ENCODE assay signal across 18 cellular contexts in the genomic region with DNA sequence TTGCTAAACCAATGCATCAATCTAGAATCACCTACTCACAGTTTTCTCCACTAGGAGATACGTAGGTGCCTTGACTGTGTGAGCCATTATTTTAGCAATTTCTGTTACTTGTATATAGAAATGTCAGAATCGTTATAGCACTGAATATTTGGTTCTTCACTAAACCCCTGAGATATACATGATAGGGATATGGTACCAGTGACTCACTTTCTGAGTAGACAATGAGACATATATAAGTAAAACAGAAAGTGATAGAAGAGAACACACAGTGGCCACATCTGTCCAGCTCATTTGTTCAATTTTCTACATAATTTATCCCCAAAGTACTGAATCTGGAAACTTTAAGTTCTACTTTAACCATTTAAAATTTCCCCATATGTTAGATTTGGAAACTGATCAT.
"Had no signal": no experiment of that assay in that cellular context is flagged by ENCODE, and none has a peak within 500 bp of the region (broad histone marks: within the 10 kb centered on the region; RNA-seq: fewer than 3 reads in every experiment).

No MANE protein-coding gene starts in this region.

- H3K4me3 Mint-ChIP-seq: activated B cell treated with CpG ODN at 0.5 μM for 24 hours; activated naive CD4-positive, alpha-beta T cell treated with anti-CD3 and anti-CD28 coated beads for 36 hours; stimulated activated memory B cell treated with anti-CD40 and anti-IgM and Interleukin-4, amounts not matched to agents 10 μg/mL and 1 μg/mL and 100 μg/mL, for 72 hours had no signal

- H3K27me3 Mint-ChIP-seq: activated B cell treated with CpG ODN at 0.5 μM for 24 hours; stimulated activated memory B cell treated with anti-CD40 and anti-IgM and Interleukin-4, amounts not matched to agents 10 μg/mL and 1 μg/mL and 100 μg/mL, for 72 hours had no signal

- ATAC-seq: stimulated activated memory B cell treated with anti-CD40 and anti-IgM and Interleukin-4, amounts not matched to agents 10 μg/mL and 1 μg/mL and 100 μg/mL, for 72 hours had no signal

- H3K4me1 Mint-ChIP-seq: activated B cell treated with CpG ODN at 0.5 μM for 24 hours had no signal

- FAIRE-seq: bronchial epithelial cell, frontal cortex, keratinocyte had no signal

- H3K27ac Mint-ChIP-seq: activated B cell treated with CpG ODN at 0.5 μM for 24 hours; activated naive CD4-positive, alpha-beta T cell treated with anti-CD3 and anti-CD28 coated beads for 36 hours had no signal

- DNase-seq: activated B cell treated with CpG ODN at 0.5 μM for 24 hours; activated CD4-positive, alpha-beta T cell treated with anti-CD3 and anti-CD28 coated beads, Interleukin-2, amount 50 U/mL, for 4 hours; activated CD8-positive, alpha-beta memory T cell treated with anti-CD3 and anti-CD28 coated beads, Interleukin-2, amount 50 U/mL, for 4 hours; activated naive CD4-positive, alpha-beta T cell treated with anti-CD3 and anti-CD28 coated beads for 36 hours; cerebellar nuclear complex; cortex of kidney; hypothalamus; occipital lobe; posterior cingulate gyrus; sigmoid colon; stimulated activated CD4-positive, alpha-beta T cell treated with anti-CD3 and anti-CD28 coated beads, Interleukin-4, amount 100 ng/mL, for 24 hours; T-helper 1 cell; T-helper 9 cell; thyroid gland had no signal
